19 cellular contexts compared by ENCODE assay signal in genomic region chr12:1041478-1041877, GRCh38.
"Had no signal": no experiment of that assay in that cellular context is flagged by ENCODE, and none has a peak within 500 bp of the region (broad histone marks: within the 10 kb centered on the region; RNA-seq: fewer than 3 reads in every experiment).

No MANE protein-coding gene starts in this region.

- H3K27ac Mint-ChIP-seq: naive thymus-derived CD4-positive, alpha-beta T cell; nephron progenitor cell had no signal

- H3K27me3 Mint-ChIP-seq: naive thymus-derived CD4-positive, alpha-beta T cell had no signal

- H3K4me1 Mint-ChIP-seq: immature natural killer cell had no signal

- H3K27me3 ChIP-seq: dorsolateral prefrontal cortex, foreskin keratinocyte had no signal

- H3K9me3 Mint-ChIP-seq: immature natural killer cell; naive thymus-derived CD4-positive, alpha-beta T cell had no signal

- H3K27ac ChIP-seq: dorsolateral prefrontal cortex, foreskin keratinocyte, skin epidermis had no signal

- H3K4me3 Mint-ChIP-seq: immature natural killer cell; naive thymus-derived CD4-positive, alpha-beta T cell; nephron progenitor cell had no signal

- ATAC-seq: foreskin keratinocyte; left cardiac atrium; left ventricle myocardium superior; naive thymus-derived CD4-positive, alpha-beta T cell; sciatic nerve had no signal

- H3K4me3 ChIP-seq: dorsolateral prefrontal cortex, lung, skin epidermis had no signal

- FAIRE-seq: kidney had no signal

- DNase-seq: cortex of kidney; dorsolateral prefrontal cortex; effector CD8-positive, alpha-beta T cell; foreskin keratinocyte; immature natural killer cell; kidney; left cardiac atrium; left ventricle myocardium superior; mesenchymal stem cell; midbrain; naive thymus-derived CD4-positive, alpha-beta T cell; nephron progenitor cell; posterior cingulate gyrus; stimulated activated CD4-positive, alpha-beta T cell treated with anti-CD3 and anti-CD28 coated beads, Interleukin-12 subunit alpha, Interleukin-12 subunit beta, amount 100 ng/mL, for 4 hours; stimulated activated naive CD4-positive, alpha-beta T cell treated with Interleukin-2 at 50 U/mL for 16 hours; trophoblast cell had no signal
